10 cellular contexts compared by ENCODE assay signal in the genomic region with DNA sequence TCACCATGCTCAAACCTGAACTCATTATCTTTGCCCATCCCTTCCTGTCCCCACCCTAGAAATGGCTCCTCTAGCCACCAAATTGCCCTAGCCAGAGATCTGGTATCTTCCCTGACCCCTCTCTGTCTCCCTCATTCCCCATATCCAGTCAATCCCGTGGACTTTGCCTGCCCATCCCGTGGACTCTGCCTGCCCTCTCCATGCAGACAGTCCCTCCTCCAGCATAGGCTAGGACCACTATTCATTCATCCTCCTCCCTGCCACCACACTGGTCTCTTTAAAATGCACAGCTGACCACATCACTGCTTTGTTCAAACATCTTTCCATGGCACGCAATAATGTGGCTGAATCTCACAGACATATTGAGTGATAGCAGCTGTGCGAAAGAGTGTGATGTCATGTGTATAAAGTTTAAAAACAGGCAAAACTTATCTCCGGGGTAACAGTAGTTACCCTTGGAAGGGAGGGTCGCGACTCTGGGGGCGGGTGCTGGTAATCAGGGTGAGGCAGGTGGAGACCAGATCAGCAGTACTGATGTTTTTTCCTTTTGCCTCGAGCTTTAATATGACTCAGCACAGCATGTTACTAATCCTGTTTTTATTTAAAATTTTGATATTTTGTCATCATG. TPM values are rescaled to one million over a fixed set of nuclear protein-coding genes. Genes with fewer than 3 reads are reported as not detected.
A peak's percentile ranks its signal among the peaks of the same experiment; 100 is the strongest.
DNase-seq lines count a peak whose midpoint lies in the region; ATAC-seq and TF ChIP-seq lines count a peak whose summit lies in the region.
"Had no signal": no experiment of that assay in that cellular context is flagged by ENCODE, and none has a peak within 500 bp of the region (broad histone marks: within the 10 kb centered on the region; RNA-seq: fewer than 3 reads in every experiment).

No MANE protein-coding gene starts in this region.

- no peaks in the 10 kb centered on the region for H3K36me3 Mint-ChIP-seq in stimulated activated memory B cell treated with anti-CD40 and anti-IgM and Interleukin-4, amounts not matched to agents 10 μg/mL and 1 μg/mL and 100 μg/mL, for 72 hours

- H3K4me1 Mint-ChIP-seq in stimulated activated memory B cell treated with anti-CD40 and anti-IgM and Interleukin-4, amounts not matched to agents 10 μg/mL and 1 μg/mL and 100 μg/mL, for 72 hours: peaks cover 34% of the 10 kb centered on the region

- H3K27me3 ChIP-seq in SJCRH30: no peaks in the 10 kb centered on the region
- H3K27me3 ChIP-seq in gastrocnemius medialis: peaks cover 35 to 52% (median 44%) of the 10 kb centered on the region in 3 donors

- TF ChIP-seq CTCF in fibroblast of mammary gland (conservative IDR thresholded peaks at IDR 0.05; ENCODE audit: control insufficient read depth, insufficient read depth, low read depth, low read length) (no peak), gastrocnemius medialis (IDR thresholded peaks at IDR 0.05 in 4 of 5, conservative IDR thresholded peaks at IDR 0.05 in 1 of 5) (no peak)

- in situ Hi-C loops in gastrocnemius medialis (cut with MboI; ENCODE audit: low sequenced_read_pairs in 4 of 4): no loop called here

- DNase-seq in DMS153 (lab: John Stamatoyannopoulos, UW) (peak; percentile 58), DMS153 treated with DMSO at 0.1 percent for 48 hours (lab: John Stamatoyannopoulos, UW; ENCODE audit: unreplicated experiment) (no peak), SJCRH30 (peak; percentile 45 to 61), fibroblast of mammary gland (ENCODE audit: low read depth) (peak; percentile 72), SK-N-DZ (ENCODE audit: low spot score) (no peak), gastrocnemius medialis (no peak)
- no peak for DNase-seq in stimulated activated naive CD4-positive, alpha-beta T cell (lab: John Stamatoyannopoulos, UW)
- DNase-seq: 8988T; activated naive CD4-positive, alpha-beta T cell treated with anti-CD3 and anti-CD28 coated beads, Interleukin-2, amount 10 ng/mL, durations not matched to agents 7 days and 5 days had no signal

- no peak for ATAC-seq in stimulated activated memory B cell treated with anti-CD40 and anti-IgM and Interleukin-4, amounts not matched to agents 10 μg/mL and 1 μg/mL and 100 μg/mL, for 72 hours
- ATAC-seq in gastrocnemius medialis: no peak

- H3K36me3 ChIP-seq in SJCRH30 (no peaks in the 10 kb centered on the region), gastrocnemius medialis (no peaks in the 10 kb centered on the region)

- peak overlapping the region; percentile 35 for H3K27ac Mint-ChIP-seq in stimulated activated memory B cell treated with anti-CD40 and anti-IgM and Interleukin-4, amounts not matched to agents 10 μg/mL and 1 μg/mL and 100 μg/mL, for 72 hours
- H3K27ac Mint-ChIP-seq: activated naive CD4-positive, alpha-beta T cell treated with anti-CD3 and anti-CD28 coated beads, Interleukin-2, amount 10 ng/mL, durations not matched to agents 7 days and 5 days had no signal

- intact Hi-C loops in gastrocnemius medialis (cut with DNase I; ENCODE audit: low total_unique reads): no loop called here

- H3K27ac ChIP-seq in SJCRH30: no peak overlapping the region
- H3K27ac ChIP-seq in gastrocnemius medialis: no peak overlapping the region

- no peak for TF ChIP-seq POLR2A in gastrocnemius medialis (IDR thresholded peaks at IDR 0.05)

- H3K27me3 Mint-ChIP-seq in stimulated activated memory B cell treated with anti-CD40 and anti-IgM and Interleukin-4, amounts not matched to agents 10 μg/mL and 1 μg/mL and 100 μg/mL, for 72 hours: no peaks in the 10 kb centered on the region

- H3K4me3 ChIP-seq in SJCRH30 (no peak overlapping the region), fibroblast of mammary gland (ENCODE audit: control insufficient read depth, low read depth, low read length) (no peak overlapping the region), gastrocnemius medialis (no peak overlapping the region)

- no peaks in the 10 kb centered on the region for H3K9me3 ChIP-seq in SJCRH30 (replicated peaks)
- H3K9me3 ChIP-seq in gastrocnemius medialis: no peaks in the 10 kb centered on the region

- H3K4me1 ChIP-seq in SJCRH30 (peaks cover 21% of the 10 kb centered on the region), gastrocnemius medialis (peaks cover 5 to 9% of the 10 kb centered on the region in 2 donors)

- H3K4me3 Mint-ChIP-seq in stimulated activated memory B cell treated with anti-CD40 and anti-IgM and Interleukin-4, amounts not matched to agents 10 μg/mL and 1 μg/mL and 100 μg/mL, for 72 hours: no peak overlapping the region
- H3K4me3 Mint-ChIP-seq: activated naive CD4-positive, alpha-beta T cell treated with anti-CD3 and anti-CD28 coated beads, Interleukin-2, amount 10 ng/mL, durations not matched to agents 7 days and 5 days had no signal

- H3K9me3 Mint-ChIP-seq in stimulated activated memory B cell treated with anti-CD40 and anti-IgM and Interleukin-4, amounts not matched to agents 10 μg/mL and 1 μg/mL and 100 μg/mL, for 72 hours: no peaks in the 10 kb centered on the region
- H3K9me3 Mint-ChIP-seq: activated naive CD4-positive, alpha-beta T cell treated with anti-CD3 and anti-CD28 coated beads, Interleukin-2, amount 10 ng/mL, durations not matched to agents 7 days and 5 days had no signal

RNA-seq across cellular contexts. Expression of a gene that starts 4.8 kb away (rescaled TPM):
- total RNA-seq in SJCRH30 (2014; rRNA removed; shearing (Covaris generic)): 64.8 and 73.2 TPM in 2 replicates
- polyA plus RNA-seq in SK-N-DZ (2014; cell fraction: cytosol; rRNA removed): 33.7 and 85.1 TPM in 2 replicates
- 30.9 and 37.5 TPM in 2 replicates for polyA plus RNA-seq in SK-N-DZ (2014; cell fraction: nucleus; rRNA removed)
- total RNA-seq in gastrocnemius medialis: 10 to 100 TPM in 2 of 4 donors, 1 to 10 TPM in 2; 6.3 to 16.1 (median 9.4) TPM

Comparison
In these comparisons a context has a peak if more than half of its experiments do, and no peak if none do; other contexts are left out.
1. DNase-seq: peak in DMS153 (single experiment), SJCRH30 (2 of 2) and fibroblast of mammary gland (single experiment); none in DMS153 treated with DMSO at 0.1 percent for 48 hours (single experiment), stimulated activated naive CD4-positive, alpha-beta T cell (0 of 6), SK-N-DZ (single experiment) and gastrocnemius medialis (0 of 2).